ENCODE assay signal across 28 cellular contexts in genomic region chr17:50045154-50045553, GRCh38. TPM values are rescaled to one million over a fixed set of nuclear protein-coding genes. Genes with fewer than 3 reads are reported as not detected.
DNase-seq lines count a peak whose midpoint lies in the region; ATAC-seq, FAIRE-seq and TF ChIP-seq lines count a peak whose summit lies in the region.
"Had no signal": no experiment of that assay in that cellular context is flagged by ENCODE, and none has a peak within 500 bp of the region (broad histone marks: within the 10 kb centered on the region; RNA-seq: fewer than 3 reads in every experiment).

No MANE protein-coding gene starts in this region.

- TF ChIP-seq POLR2A in breast epithelium (IDR thresholded peaks at IDR 0.05) = no peak
- no peak for TF ChIP-seq POLR2A in spleen (IDR thresholded peaks at IDR 0.05)

- H3K27me3 Mint-ChIP-seq in MCF 10A (ENCODE audit: insufficient read depth, unreplicated experiment) = no peaks in the 10 kb centered on the region

- intact Hi-C loops in MCF 10A (cut with micrococcal nuclease) (no loop called here), breast epithelium (cut with DNase I; ENCODE audit: low total_unique reads) (no loop called here), lower lobe of right lung (cut with DNase I) (no loop called here), spleen (cut with DNase I; ENCODE audit: low total_unique reads) (no loop called here)

- BruUV-seq in MCF 10A (replicated peaks; lab: Mats Ljungman, UMichigan) = no TSS peak

- H3K4me3 ChIP-seq in breast epithelium = no peak overlapping the region
- H3K4me3 ChIP-seq in bronchial epithelial cell (ENCODE audit: low read depth, low read length) = no peak overlapping the region
- no peak overlapping the region for H3K4me3 ChIP-seq in lower lobe of right lung
- no peak overlapping the region for H3K4me3 ChIP-seq in spleen
- H3K4me3 ChIP-seq: ascending aorta, left lung, skin epidermis had no signal

- H3K4me1 Mint-ChIP-seq in MCF 10A (ENCODE audit: insufficient read depth, unreplicated experiment) = peaks cover 63% of the 10 kb centered on the region

- peak overlapping the region; percentile 55 for H3K27ac Mint-ChIP-seq in MCF 10A (ENCODE audit: low read depth, unreplicated experiment)
- H3K27ac Mint-ChIP-seq: activated CD4-positive, alpha-beta T cell treated with anti-CD3 and anti-CD28 coated beads, Interleukin-2, amount 10 ng/mL, durations not matched to agents 7 days and 5 days; progenitor cell of endocrine pancreas; T-helper 2 cell treated with Interferon-gamma antibody and Interleukin-4, amounts not matched to agents 5 μg/mL and 100 μg/mL, for 36 hours had no signal

- TF ChIP-seq CTCF in MCF 10A (IDR thresholded peaks at IDR 0.05; ENCODE audit: unreplicated experiment) (no peak), breast epithelium (IDR thresholded peaks at IDR 0.05) (no peak), bronchial epithelial cell (IDR thresholded peaks at IDR 0.05; ENCODE audit: insufficient read depth, low read length, severe bottlenecking) (no peak), lower lobe of right lung (IDR thresholded peaks at IDR 0.05) (no peak), spleen (IDR thresholded peaks at IDR 0.05 in 8 of 11, conservative IDR thresholded peaks at IDR 0.05 in 3 of 11) (no peak)

- H3K27me3 ChIP-seq in breast epithelium = no peaks in the 10 kb centered on the region
- no peaks in the 10 kb centered on the region for H3K27me3 ChIP-seq in bronchial epithelial cell (ENCODE audit: control insufficient read depth, insufficient read depth, low read length)
- H3K27me3 ChIP-seq in lower lobe of right lung (ENCODE audit: low read depth) = no peaks in the 10 kb centered on the region
- peaks cover 0 to 8% (median 0%) of the 10 kb centered on the region in 7 donors for H3K27me3 ChIP-seq in spleen (replicated peaks in 1 of 7)
- H3K27me3 ChIP-seq: ascending aorta, left lung had no signal

- CTCF ChIA-PET in MCF 10A (lab: Yijun Ruan, JAX) = interaction anchor here (1.0 to 1.6 kb wide), 4 partner anchors 12 to 49 kb away, joined by 3 to 5 read pairs (median 4); no protein-coding TSS in a partner anchor

- peak in 1 of 2 donors; percentile 37 for ATAC-seq in lower lobe of right lung
- ATAC-seq in GM18873 (IDR thresholded peaks at IDR 0.05; ENCODE audit: low FRiP score, unreplicated experiment) = no peak
- no peak for ATAC-seq in GM18498 (IDR thresholded peaks at IDR 0.05; ENCODE audit: unreplicated experiment)
- no peak for ATAC-seq in GM21528 (IDR thresholded peaks at IDR 0.05; ENCODE audit: low FRiP score, unreplicated experiment)
- ATAC-seq: activated naive CD4-positive, alpha-beta T cell treated with anti-CD3 and anti-CD28 coated beads, Interleukin-2, amount 50 U/mL, for 72 hours; left lung had no signal

- no peaks in the 10 kb centered on the region for H3K9me3 Mint-ChIP-seq in MCF 10A (ENCODE audit: unreplicated experiment)
- H3K9me3 Mint-ChIP-seq: activated CD4-positive, alpha-beta T cell treated with anti-CD3 and anti-CD28 coated beads, Interleukin-2, amount 10 ng/mL, durations not matched to agents 7 days and 5 days; neural crest cell; T-helper 2 cell treated with Interferon-gamma antibody and Interleukin-4, amounts not matched to agents 5 μg/mL and 100 μg/mL, for 36 hours had no signal

- POLR2A ChIA-PET in MCF 10A (lab: Yijun Ruan, JAX) = interaction anchor here (0.6 to 2.3 kb wide), 4 partner anchors 9 to 20 kb away, joined by 3 to 22 read pairs (median 6); no protein-coding TSS in a partner anchor

- DNase-seq in MCF 10A (ENCODE audit: unreplicated experiment) = peak; percentile 70
- no peak for DNase-seq in breast epithelium (ENCODE audit: low spot score in 2 of 2)
- no peak for DNase-seq in bronchial epithelial cell (ENCODE audit: low read depth)
- DNase-seq in lower lobe of right lung = no peak
- peak; percentile 51 for DNase-seq in spleen
- DNase-seq: 8988T; activated CD4-positive, alpha-beta T cell treated with anti-CD3 and anti-CD28 coated beads, Interleukin-2, amount 10 ng/mL, durations not matched to agents 7 days and 5 days; AML-193; GOT3; head of caudate nucleus; KBM-7; NCI-H1694; NCI-H2171 treated with DMSO at 0.1 percent for 48 hours; NCI-H524 treated with DMSO at 0.1 percent for 48 hours; stimulated activated CD4-positive, alpha-beta T cell treated with anti-CD3 and anti-CD28 coated beads, Interleukin-1b, Interleukin-23, amount 100 ng/mL, for 48 hours had no signal

- H3K4me1 ChIP-seq in breast epithelium (no peaks in the 10 kb centered on the region), lower lobe of right lung (peaks cover 40% of the 10 kb centered on the region), spleen (peaks cover 12 to 58% (median 31%) of the 10 kb centered on the region in 6 donors)

- no peaks in the 10 kb centered on the region for H3K36me3 Mint-ChIP-seq in MCF 10A (ENCODE audit: insufficient read depth, unreplicated experiment)

- H3K9me3 ChIP-seq in breast epithelium = no peaks in the 10 kb centered on the region
- no peaks in the 10 kb centered on the region for H3K9me3 ChIP-seq in lower lobe of right lung
- no peaks in the 10 kb centered on the region for H3K9me3 ChIP-seq in spleen
- H3K9me3 ChIP-seq: ascending aorta, left lung had no signal

- H3K27ac ChIP-seq in breast epithelium (no peak overlapping the region), lower lobe of right lung (peak overlapping the region; percentile 64), spleen (peak overlapping the region in 4 of 8 donors; percentile 28 to 76 (median 71))
- H3K27ac ChIP-seq: skin epidermis, VCaP had no signal

- H3K36me3 ChIP-seq in breast epithelium (no peaks in the 10 kb centered on the region), bronchial epithelial cell (ENCODE audit: control insufficient read depth, insufficient read depth, low read length) (no peaks in the 10 kb centered on the region), lower lobe of right lung (no peaks in the 10 kb centered on the region), spleen (no peaks in the 10 kb centered on the region)
- H3K36me3 ChIP-seq: ascending aorta, left lung had no signal

- H3K4me3 Mint-ChIP-seq in MCF 10A (ENCODE audit: unreplicated experiment) = no peak overlapping the region
- H3K4me3 Mint-ChIP-seq: activated CD4-positive, alpha-beta T cell treated with anti-CD3 and anti-CD28 coated beads, Interleukin-2, amount 10 ng/mL, durations not matched to agents 7 days and 5 days; neural crest cell; T-helper 2 cell treated with Interferon-gamma antibody and Interleukin-4, amounts not matched to agents 5 μg/mL and 100 μg/mL, for 36 hours had no signal

- FAIRE-seq in bronchial epithelial cell (lab: Jason Lieb, UNC) = peak; percentile 28
- FAIRE-seq: endothelial cell of umbilical vein had no signal

- 47 to 62% (median 58%) methylated on average over 4 of the region's 4 CpGs for WGBS in spleen, 5 donors

RNA-seq across cellular contexts. Expression of gene ITGA3, which starts 10.8 kb away (rescaled TPM):
- total RNA-seq in MCF 10A (2022) = 588 and 717 TPM in 2 replicates
- 10 to 100 TPM; 10.6 to 67.6 (median 48.5) TPM for total RNA-seq in breast epithelium
- 413 and 633 TPM in 2 replicates for total RNA-seq in bronchial epithelial cell
- 162 TPM for total RNA-seq in lower lobe of right lung
- total RNA-seq in spleen = 10 to 100 TPM; 22.7 to 52.3 (median 41.1) TPM
- 10 to 100 TPM in 1 of 3 donors, 1 to 10 TPM in 2; 5.5 to 16.6 (median 8.1) TPM for polyA plus RNA-seq in spleen

RNA-seq across cellular contexts. Expression of gene PDK2, which starts 50.0 kb away (rescaled TPM):
- 9.9 and 11.2 TPM in 2 replicates for total RNA-seq in MCF 10A (2022)
- 10 to 100 TPM; 28.2 to 53.4 (median 30.5) TPM for total RNA-seq in breast epithelium
- 0.79 and 3.5 TPM in 2 replicates for total RNA-seq in bronchial epithelial cell
- 35.7 TPM for total RNA-seq in lower lobe of right lung
- 10 to 100 TPM; 22.9 to 41.5 (median 26.1) TPM for total RNA-seq in spleen
- 10 to 100 TPM in 1 of 3 donors, 1 to 10 TPM in 2; 8.7 to 16.9 (median 9.5) TPM for polyA plus RNA-seq in spleen

RNA-seq across cellular contexts. Expression of gene DLX3, which starts 50.1 kb away (rescaled TPM):
- total RNA-seq in MCF 10A (2022) (not detected in 2 replicates), breast epithelium (under 1 TPM in 2 of 3 donors, not detected in 1; 0.44 to 0.98 TPM), bronchial epithelial cell (0.13 TPM in 1 of 2 replicates, not detected in the other), lower lobe of right lung (0.38 TPM), spleen (not detected)
- under 1 TPM in 1 of 3 donors, not detected in 2; 0.02 TPM for polyA plus RNA-seq in spleen
- total RNA-seq: activated CD4-positive, alpha-beta T cell treated with anti-CD3 and anti-CD28 coated beads, Interleukin-2, amount 10 ng/mL, durations not matched to agents 7 days and 5 days; endothelial cell of umbilical vein; RPMI7951 had no signal
- polyA plus RNA-seq: endothelial cell of umbilical vein had no signal

Comparison
In these comparisons a context has a peak if more than half of its experiments do, and no peak if none do; other contexts are left out.
1. DNase-seq: peak in MCF 10A (single experiment) and spleen (single experiment); none in breast epithelium (0 of 2), bronchial epithelial cell (single experiment) and lower lobe of right lung (single experiment).